ENCODE assay signal across 8 cellular contexts in the genomic region with DNA sequence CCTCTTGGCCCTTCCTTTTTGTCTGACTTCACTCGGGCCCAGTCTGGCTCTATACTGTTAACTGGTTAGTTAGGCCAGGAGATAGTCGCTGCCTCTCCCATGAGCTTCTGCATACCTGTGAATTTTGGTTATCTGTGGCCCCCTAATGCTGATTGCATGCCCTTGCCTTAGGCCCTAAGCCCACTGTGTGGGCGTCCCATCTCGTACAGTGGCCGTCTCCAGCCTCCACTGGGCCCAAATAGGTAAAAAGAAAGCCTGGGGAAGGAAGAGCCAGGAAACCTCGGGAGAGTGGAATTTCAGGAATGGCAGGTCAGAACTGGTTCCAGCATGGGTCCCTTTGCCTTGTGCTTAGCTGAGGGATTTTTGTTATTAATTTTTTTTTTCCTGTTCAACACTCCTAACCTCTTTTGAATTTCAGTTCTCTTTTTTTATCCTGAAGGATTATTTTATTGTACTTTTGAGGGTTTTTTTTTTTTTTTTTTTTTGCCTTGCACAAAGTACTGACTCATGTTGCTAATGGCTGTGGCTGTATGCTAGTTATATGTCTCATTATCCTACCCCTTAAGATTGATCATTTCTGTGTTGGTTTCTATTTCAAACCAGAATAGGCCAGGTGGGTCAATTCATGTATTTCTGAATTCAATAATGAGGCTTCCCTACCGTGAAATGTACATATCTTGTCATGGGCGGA. TPM values are rescaled to one million over a fixed set of nuclear protein-coding genes. Genes with fewer than 3 reads are reported as not detected.
A peak's percentile ranks its signal among the peaks of the same experiment; 100 is the strongest.
DNase-seq lines count a peak whose midpoint lies in the region; TF ChIP-seq lines count a peak whose summit lies in the region.

No MANE protein-coding gene starts in this region.

- TF ChIP-seq CTCF in OCI-LY1 (IDR thresholded peaks at IDR 0.05; ENCODE audit: low read length), result no peak
- TF ChIP-seq CTCF in endodermal cell (conservative IDR thresholded peaks at IDR 0.05), result no peak
- no peak for TF ChIP-seq CTCF in parathyroid adenoma (IDR thresholded peaks at IDR 0.05)

- H3K36me3 ChIP-seq in OCI-LY1 (ENCODE audit: insufficient read depth, low read length) (no peaks in the 10 kb centered on the region), endodermal cell (ENCODE audit: control insufficient read depth, insufficient read depth, low read length) (peaks cover 16% of the 10 kb centered on the region), parathyroid adenoma (ENCODE audit: control insufficient read depth, insufficient read depth, low read length) (no peaks in the 10 kb centered on the region)

- no peaks in the 10 kb centered on the region for H3K9me3 ChIP-seq in OCI-LY1 (ENCODE audit: low read length)
- no peaks in the 10 kb centered on the region for H3K9me3 ChIP-seq in endodermal cell (ENCODE audit: control insufficient read depth, low read length)
- H3K9me3 ChIP-seq in parathyroid adenoma (ENCODE audit: control insufficient read depth, low read length), result no peaks in the 10 kb centered on the region

- H3K4me3 Mint-ChIP-seq in endodermal cell, result peak overlapping the region; percentile 96

- peak overlapping the region; percentile 87 for H3K27ac Mint-ChIP-seq in endodermal cell

- no peaks in the 10 kb centered on the region for H3K9me2 ChIP-seq in OCI-LY1 (ENCODE audit: low read depth, low read length)

- H3K9ac ChIP-seq in OCI-LY1 (ENCODE audit: low read length) (peak overlapping the region; percentile 97; the same call in 1 of the 2 replicates), endodermal cell (ENCODE audit: extremely low read depth, low read length, poor library complexity, severe bottlenecking) (peak overlapping the region; percentile 99), parathyroid adenoma (no peak overlapping the region)

- H4K20me1 ChIP-seq in OCI-LY1 (ENCODE audit: insufficient read depth, low read length), result no peaks in the 10 kb centered on the region

- H3K4me3 ChIP-seq in OCI-LY1 (ENCODE audit: low read depth, low read length, poor library complexity, severe bottlenecking) (peak overlapping the region; percentile 97), endodermal cell (ENCODE audit: low read length) (peak overlapping the region; percentile 93), parathyroid adenoma (ENCODE audit: low read depth, low read length) (no peak overlapping the region)

- no peak overlapping the region for H2AFZ ChIP-seq in OCI-LY1 (ENCODE audit: low read length)
- H2AFZ ChIP-seq in parathyroid adenoma, result no peak overlapping the region

- H3K4me2 ChIP-seq in OCI-LY1 (ENCODE audit: low read length) (peak overlapping the region; percentile 94), parathyroid adenoma (ENCODE audit: low read length) (peak overlapping the region; percentile 33)

- peaks cover 15% of the 10 kb centered on the region for H3K36me3 Mint-ChIP-seq in endodermal cell (ENCODE audit: low read depth)

- peak; percentile 86 for DNase-seq in ELF-1 (ENCODE audit: low read depth, low spot score)
- peak; percentile 85 for DNase-seq in endodermal cell
- no peak for DNase-seq in stimulated activated CD4-positive, alpha-beta T cell treated with anti-CD3 and anti-CD28 coated beads, Interleukin-4, amount 100 ng/mL, for 1 hour
- no peak for DNase-seq in medulla oblongata (ENCODE audit: extremely low spot score)
- DNase-seq in amygdala (lab: John Stamatoyannopoulos, UW), result no peak
- DNase-seq in activated CD4-positive, alpha-beta T cell treated with anti-CD3 and anti-CD28 coated beads for 48 hours, result no peak

- H3K4me1 Mint-ChIP-seq in endodermal cell, result peaks cover 50% of the 10 kb centered on the region

- H3F3A ChIP-seq in OCI-LY1 (ENCODE audit: insufficient read depth, low read length), result no peaks in the 10 kb centered on the region; the same call in 1 of the 2 replicates

- H3K9me3 Mint-ChIP-seq in endodermal cell, result no peaks in the 10 kb centered on the region

- H3K27me3 ChIP-seq in OCI-LY1 (ENCODE audit: insufficient read depth, low read length) (no peaks in the 10 kb centered on the region), endodermal cell (ENCODE audit: control insufficient read depth, insufficient read depth, low read length, poor library complexity, severe bottlenecking) (no peaks in the 10 kb centered on the region), parathyroid adenoma (ENCODE audit: control insufficient read depth, insufficient read depth, low read length) (no peaks in the 10 kb centered on the region)

- H3K79me2 ChIP-seq in OCI-LY1 (ENCODE audit: insufficient read depth, low read length) (peaks cover 77% of the 10 kb centered on the region), parathyroid adenoma (peaks cover 48% of the 10 kb centered on the region)

- no peaks in the 10 kb centered on the region for H3K27me3 Mint-ChIP-seq in endodermal cell (ENCODE audit: insufficient read depth)

- 14 to 28% methylated on average over 1 to 8 of the region's 8 CpGs for WGBS in endodermal cell (ENCODE audit: insufficient coverage in 1 of 2, insufficient read length in 1 of 2), 2 experiments

- H3K4me1 ChIP-seq in OCI-LY1 (ENCODE audit: insufficient read depth, low read length, severe bottlenecking) (peaks cover 77% of the 10 kb centered on the region), endodermal cell (ENCODE audit: control insufficient read depth, insufficient read depth, low read length) (peaks cover 12% of the 10 kb centered on the region), parathyroid adenoma (peaks cover 23% of the 10 kb centered on the region)

- H3K27ac ChIP-seq in OCI-LY1 (ENCODE audit: low read depth, low read length, poor library complexity, severe bottlenecking) (peak overlapping the region; percentile 94), endodermal cell (ENCODE audit: low read depth, low read length) (peak overlapping the region; percentile 70), parathyroid adenoma (peak overlapping the region; percentile 57)

RNA-seq across cellular contexts. Expression of gene PRRC2B, which starts 3.4 kb away (rescaled TPM):
- 100 to 1,000 TPM; 309 to 334 TPM for total RNA-seq in endodermal cell
- polyA plus RNA-seq in endodermal cell (2013, experiment 1 of 2), result 182 TPM
- 205 TPM for polyA plus RNA-seq in endodermal cell (2013, experiment 2 of 2)

Comparison
In these comparisons a context has a peak if more than half of its experiments do, and no peak if none do; other contexts are left out.
1. DNase-seq: peak in ELF-1 (single experiment) and endodermal cell (single experiment); none in stimulated activated CD4-positive, alpha-beta T cell treated with anti-CD3 and anti-CD28 coated beads, Interleukin-4, amount 100 ng/mL, for 1 hour (single experiment), medulla oblongata (single experiment), amygdala (0 of 56) and activated CD4-positive, alpha-beta T cell treated with anti-CD3 and anti-CD28 coated beads for 48 hours (single experiment).
2. Peak in every context shown above with its lines, with median percentiles within 50 percentile points of each other: H3K27ac ChIP-seq.